ENCODE assay signal across 1 cellular context in the genomic region with DNA sequence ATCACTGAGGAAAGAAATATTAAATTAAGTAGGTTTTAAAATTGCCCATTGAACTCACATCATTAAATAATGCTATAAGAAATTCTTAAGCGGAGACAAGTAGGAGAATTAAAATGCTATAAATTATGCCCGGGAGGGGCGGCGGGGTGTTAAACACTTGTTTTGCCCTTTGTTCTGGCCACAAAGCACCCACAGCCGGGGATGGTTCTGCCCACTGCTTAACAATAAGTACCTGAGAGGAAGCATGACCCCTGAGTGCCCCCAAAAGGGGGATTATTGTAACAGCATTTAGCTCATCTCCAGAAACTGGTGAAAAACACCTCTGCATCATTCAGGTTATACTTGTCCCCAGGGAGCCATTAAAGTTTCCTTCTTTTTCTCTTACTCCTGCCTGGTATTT.
TF ChIP-seq lines count a peak whose summit lies in the region.

No MANE protein-coding gene starts in this region.

TF ChIP-seq in GM12878, 131 proteins besides CTCF, POLR2A, EP300 and RAD21:
- no peak for TF ChIP-seq YY1 (IDR thresholded peaks at IDR 0.05; ENCODE audit: low read depth, low read length)
- TF ChIP-seq GATAD2B (conservative IDR thresholded peaks at IDR 0.05; ENCODE audit: low read depth), result no peak
- no peak for TF ChIP-seq NBN (IDR thresholded peaks at IDR 0.05)
- no peak for TF ChIP-seq RCOR1 (conservative IDR thresholded peaks at IDR 0.05; ENCODE audit: low read depth, low read length)
- no peak for TF ChIP-seq SMAD1 (IDR thresholded peaks at IDR 0.05; ENCODE audit: low read depth, partially characterized antibody)
- TF ChIP-seq TCF12 (IDR thresholded peaks at IDR 0.05; ENCODE audit: low read depth, low read length), result no peak
- TF ChIP-seq LARP7 (IDR thresholded peaks at IDR 0.05), result no peak
- TF ChIP-seq SUZ12 (IDR thresholded peaks at IDR 0.05; ENCODE audit: unreplicated experiment), result no peak
- no peak for TF ChIP-seq SPI1 (IDR thresholded peaks at IDR 0.05; ENCODE audit: borderline replicate concordance, insufficient read depth, low read depth, low read length)
- TF ChIP-seq POLR2AphosphoS5 (IDR thresholded peaks at IDR 0.05; ENCODE audit: low read length), result no peak
